Comparison of ENCODE assay signal across 1 cellular context in the genomic region with DNA sequence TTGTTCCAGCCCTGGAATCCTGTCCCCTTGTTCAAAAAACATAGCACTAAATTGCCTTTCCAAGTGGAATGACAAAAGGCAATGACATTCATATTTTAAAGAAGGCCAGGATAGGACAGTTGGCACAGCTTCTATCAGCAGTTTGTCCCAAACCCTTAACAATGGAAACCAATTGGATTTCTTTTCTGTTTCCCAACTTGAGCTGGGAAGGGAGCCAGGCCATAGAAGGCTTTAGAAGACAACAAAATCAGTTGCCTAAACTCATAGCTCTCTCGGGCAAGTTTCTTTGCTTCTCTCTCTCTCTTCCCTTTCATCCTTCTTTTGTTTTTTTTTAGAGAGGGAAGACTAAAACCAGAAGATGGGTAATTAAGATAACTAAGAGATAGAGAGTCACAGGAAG.
TF ChIP-seq lines count a peak whose summit lies in the region.

No MANE protein-coding gene starts in this region.

TF ChIP-seq in GM23338, 12 proteins besides CTCF, POLR2A, EP300 and RAD21:
- TF ChIP-seq ZNF114 (CRISPR knock-in tag; IDR thresholded peaks at IDR 0.05) (no peak), JUNB (IDR thresholded peaks at IDR 0.05; ENCODE audit: unreplicated experiment) (no peak), ZNF331 (CRISPR knock-in tag; IDR thresholded peaks at IDR 0.05; ENCODE audit: low read depth) (no peak), POLR2AphosphoS5 (IDR thresholded peaks at IDR 0.05; ENCODE audit: low read depth) (no peak), EZH2phosphoT487 (IDR thresholded peaks at IDR 0.05; ENCODE audit: unreplicated experiment) (no peak), NANOG (IDR thresholded peaks at IDR 0.05; ENCODE audit: borderline replicate concordance) (no peak), STAT1 (IDR thresholded peaks at IDR 0.05; ENCODE audit: unreplicated experiment) (no peak), CREB1 (CRISPR knock-in tag; IDR thresholded peaks at IDR 0.05; ENCODE audit: low read depth) (no peak), EZH2 (IDR thresholded peaks at IDR 0.05; ENCODE audit: low read depth, unreplicated experiment) (no peak)
- TF ChIP-seq, protein P1, sequence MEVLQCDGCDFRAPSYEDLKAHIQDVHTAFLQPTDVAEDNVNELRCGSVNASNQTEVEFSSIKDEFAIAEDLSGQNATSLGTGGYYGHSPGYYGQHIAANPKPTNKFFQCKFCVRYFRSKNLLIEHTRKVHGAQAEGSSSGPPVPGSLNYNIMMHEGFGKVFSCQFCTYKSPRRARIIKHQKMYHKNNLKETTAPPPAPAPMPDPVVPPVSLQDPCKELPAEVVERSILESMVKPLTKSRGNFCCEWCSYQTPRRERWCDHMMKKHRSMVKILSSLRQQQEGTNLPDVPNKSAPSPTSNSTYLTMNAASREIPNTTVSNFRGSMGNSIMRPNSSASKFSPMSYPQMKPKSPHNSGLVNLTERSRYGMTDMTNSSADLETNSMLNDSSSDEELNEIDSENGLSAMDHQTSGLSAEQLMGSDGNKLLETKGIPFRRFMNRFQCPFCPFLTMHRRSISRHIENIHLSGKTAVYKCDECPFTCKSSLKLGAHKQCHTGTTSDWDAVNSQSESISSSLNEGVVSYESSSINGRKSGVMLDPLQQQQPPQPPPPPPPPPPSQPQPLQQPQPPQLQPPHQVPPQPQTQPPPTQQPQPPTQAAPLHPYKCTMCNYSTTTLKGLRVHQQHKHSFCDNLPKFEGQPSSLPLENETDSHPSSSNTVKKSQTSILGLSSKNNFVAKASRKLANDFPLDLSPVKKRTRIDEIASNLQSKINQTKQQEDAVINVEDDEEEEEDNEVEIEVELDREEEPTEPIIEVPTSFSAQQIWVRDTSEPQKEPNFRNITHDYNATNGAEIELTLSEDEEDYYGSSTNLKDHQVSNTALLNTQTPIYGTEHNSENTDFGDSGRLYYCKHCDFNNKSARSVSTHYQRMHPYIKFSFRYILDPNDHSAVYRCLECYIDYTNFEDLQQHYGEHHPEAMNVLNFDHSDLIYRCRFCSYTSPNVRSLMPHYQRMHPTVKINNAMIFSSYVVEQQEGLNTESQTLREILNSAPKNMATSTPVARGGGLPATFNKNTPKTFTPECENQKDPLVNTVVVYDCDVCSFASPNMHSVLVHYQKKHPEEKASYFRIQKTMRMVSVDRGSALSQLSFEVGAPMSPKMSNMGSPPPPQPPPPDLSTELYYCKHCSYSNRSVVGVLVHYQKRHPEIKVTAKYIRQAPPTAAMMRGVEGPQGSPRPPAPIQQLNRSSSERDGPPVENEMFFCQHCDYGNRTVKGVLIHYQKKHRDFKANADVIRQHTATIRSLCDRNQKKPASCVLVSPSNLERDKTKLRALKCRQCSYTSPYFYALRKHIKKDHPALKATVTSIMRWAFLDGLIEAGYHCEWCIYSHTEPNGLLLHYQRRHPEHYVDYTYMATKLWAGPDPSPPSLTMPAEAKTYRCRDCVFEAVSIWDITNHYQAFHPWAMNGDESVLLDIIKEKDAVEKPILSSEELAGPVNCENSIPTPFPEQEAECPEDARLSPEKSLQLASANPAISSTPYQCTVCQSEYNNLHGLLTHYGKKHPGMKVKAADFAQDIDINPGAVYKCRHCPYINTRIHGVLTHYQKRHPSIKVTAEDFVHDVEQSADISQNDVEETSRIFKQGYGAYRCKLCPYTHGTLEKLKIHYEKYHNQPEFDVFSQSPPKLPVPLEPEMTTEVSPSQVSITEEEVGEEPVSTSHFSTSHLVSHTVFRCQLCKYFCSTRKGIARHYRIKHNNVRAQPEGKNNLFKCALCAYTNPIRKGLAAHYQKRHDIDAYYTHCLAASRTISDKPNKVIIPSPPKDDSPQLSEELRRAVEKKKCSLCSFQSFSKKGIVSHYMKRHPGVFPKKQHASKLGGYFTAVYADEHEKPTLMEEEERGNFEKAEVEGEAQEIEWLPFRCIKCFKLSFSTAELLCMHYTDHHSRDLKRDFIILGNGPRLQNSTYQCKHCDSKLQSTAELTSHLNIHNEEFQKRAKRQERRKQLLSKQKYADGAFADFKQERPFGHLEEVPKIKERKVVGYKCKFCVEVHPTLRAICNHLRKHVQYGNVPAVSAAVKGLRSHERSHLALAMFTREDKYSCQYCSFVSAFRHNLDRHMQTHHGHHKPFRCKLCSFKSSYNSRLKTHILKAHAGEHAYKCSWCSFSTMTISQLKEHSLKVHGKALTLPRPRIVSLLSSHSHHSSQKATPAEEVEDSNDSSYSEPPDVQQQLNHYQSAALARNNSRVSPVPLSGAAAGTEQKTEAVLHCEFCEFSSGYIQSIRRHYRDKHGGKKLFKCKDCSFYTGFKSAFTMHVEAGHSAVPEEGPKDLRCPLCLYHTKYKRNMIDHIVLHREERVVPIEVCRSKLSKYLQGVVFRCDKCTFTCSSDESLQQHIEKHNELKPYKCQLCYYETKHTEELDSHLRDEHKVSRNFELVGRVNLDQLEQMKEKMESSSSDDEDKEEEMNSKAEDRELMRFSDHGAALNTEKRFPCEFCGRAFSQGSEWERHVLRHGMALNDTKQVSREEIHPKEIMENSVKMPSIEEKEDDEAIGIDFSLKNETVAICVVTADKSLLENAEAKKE (CRISPR knock-in tag; IDR thresholded peaks at IDR 0.05): no peak
- TF ChIP-seq, protein P2, sequence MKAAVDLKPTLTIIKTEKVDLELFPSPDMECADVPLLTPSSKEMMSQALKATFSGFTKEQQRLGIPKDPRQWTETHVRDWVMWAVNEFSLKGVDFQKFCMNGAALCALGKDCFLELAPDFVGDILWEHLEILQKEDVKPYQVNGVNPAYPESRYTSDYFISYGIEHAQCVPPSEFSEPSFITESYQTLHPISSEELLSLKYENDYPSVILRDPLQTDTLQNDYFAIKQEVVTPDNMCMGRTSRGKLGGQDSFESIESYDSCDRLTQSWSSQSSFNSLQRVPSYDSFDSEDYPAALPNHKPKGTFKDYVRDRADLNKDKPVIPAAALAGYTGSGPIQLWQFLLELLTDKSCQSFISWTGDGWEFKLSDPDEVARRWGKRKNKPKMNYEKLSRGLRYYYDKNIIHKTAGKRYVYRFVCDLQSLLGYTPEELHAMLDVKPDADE (IDR thresholded peaks at IDR 0.05): no peak
- TF ChIP-seq, protein P3, sequence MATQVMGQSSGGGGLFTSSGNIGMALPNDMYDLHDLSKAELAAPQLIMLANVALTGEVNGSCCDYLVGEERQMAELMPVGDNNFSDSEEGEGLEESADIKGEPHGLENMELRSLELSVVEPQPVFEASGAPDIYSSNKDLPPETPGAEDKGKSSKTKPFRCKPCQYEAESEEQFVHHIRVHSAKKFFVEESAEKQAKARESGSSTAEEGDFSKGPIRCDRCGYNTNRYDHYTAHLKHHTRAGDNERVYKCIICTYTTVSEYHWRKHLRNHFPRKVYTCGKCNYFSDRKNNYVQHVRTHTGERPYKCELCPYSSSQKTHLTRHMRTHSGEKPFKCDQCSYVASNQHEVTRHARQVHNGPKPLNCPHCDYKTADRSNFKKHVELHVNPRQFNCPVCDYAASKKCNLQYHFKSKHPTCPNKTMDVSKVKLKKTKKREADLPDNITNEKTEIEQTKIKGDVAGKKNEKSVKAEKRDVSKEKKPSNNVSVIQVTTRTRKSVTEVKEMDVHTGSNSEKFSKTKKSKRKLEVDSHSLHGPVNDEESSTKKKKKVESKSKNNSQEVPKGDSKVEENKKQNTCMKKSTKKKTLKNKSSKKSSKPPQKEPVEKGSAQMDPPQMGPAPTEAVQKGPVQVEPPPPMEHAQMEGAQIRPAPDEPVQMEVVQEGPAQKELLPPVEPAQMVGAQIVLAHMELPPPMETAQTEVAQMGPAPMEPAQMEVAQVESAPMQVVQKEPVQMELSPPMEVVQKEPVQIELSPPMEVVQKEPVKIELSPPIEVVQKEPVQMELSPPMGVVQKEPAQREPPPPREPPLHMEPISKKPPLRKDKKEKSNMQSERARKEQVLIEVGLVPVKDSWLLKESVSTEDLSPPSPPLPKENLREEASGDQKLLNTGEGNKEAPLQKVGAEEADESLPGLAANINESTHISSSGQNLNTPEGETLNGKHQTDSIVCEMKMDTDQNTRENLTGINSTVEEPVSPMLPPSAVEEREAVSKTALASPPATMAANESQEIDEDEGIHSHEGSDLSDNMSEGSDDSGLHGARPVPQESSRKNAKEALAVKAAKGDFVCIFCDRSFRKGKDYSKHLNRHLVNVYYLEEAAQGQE (IDR thresholded peaks at IDR 0.05; ENCODE audit: unreplicated experiment): no peak
